ENCODE assay signal across 8 cellular contexts in the genomic region with DNA sequence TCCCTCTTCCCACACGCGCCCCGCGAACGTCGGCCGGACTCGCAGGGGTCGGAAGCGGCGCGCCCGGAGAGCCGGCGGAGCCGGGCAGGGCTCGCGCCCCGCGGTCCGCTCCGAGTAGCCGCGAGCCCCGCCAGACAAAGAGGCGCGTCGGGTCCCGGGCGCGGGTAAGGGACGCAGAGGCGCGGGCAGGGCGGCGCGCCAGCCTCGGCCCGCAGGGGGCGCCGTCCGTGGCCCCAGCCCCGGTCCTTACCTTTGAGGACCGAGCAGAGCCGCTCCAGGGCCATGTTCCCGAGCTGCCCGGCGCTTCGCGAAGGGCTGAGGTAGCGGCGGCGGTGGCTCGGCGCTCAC. TPM values are rescaled to one million over a fixed set of nuclear protein-coding genes. Genes with fewer than 3 reads are reported as not detected.
DNase-seq lines count a peak whose midpoint lies in the region; ATAC-seq lines count a peak whose summit lies in the region.

No MANE protein-coding gene starts in this region.

- H3K27me3 ChIP-seq in BLaER1 (peaks cover 42% of the 10 kb centered on the region), duodenal mucosa (ENCODE audit: control insufficient read depth in 1 of 2, insufficient read depth in 2 of 2, low read length in 2 of 2) (peaks cover 6 to 10% of the 10 kb centered on the region in 2 donors)

- peak; percentile 61 to 85 for DNase-seq in NCI-H524 (lab: John Stamatoyannopoulos, UW)
- DNase-seq in activated CD4-positive, alpha-beta T cell treated with anti-CD3 and anti-CD28 coated beads, Interleukin-2, amount 10 ng/mL, durations not matched to agents 24 days and 14 days: peak; percentile 91
- DNase-seq in medulla oblongata (ENCODE audit: extremely low spot score): peak; percentile 30
- DNase-seq in stimulated activated CD8-positive, alpha-beta memory T cell treated with anti-CD3 and anti-CD28 coated beads, Interleukin-15, amount 100 ng/mL, for 24 hours (ENCODE audit: low read depth): peak; percentile 29

- H3K4me3 Mint-ChIP-seq in activated CD4-positive, alpha-beta T cell treated with anti-CD3 and anti-CD28 coated beads, Interleukin-2, amount 10 ng/mL, durations not matched to agents 24 days and 14 days: peak overlapping the region; percentile 72

- intact Hi-C loops in activated CD4-positive, alpha-beta T cell treated with anti-CD3 and anti-CD28 coated beads, Interleukin-2, amount 10 ng/mL, durations not matched to agents 24 days and 14 days (cut with micrococcal nuclease): loop anchor here (1.0 to 10.0 kb wide), 10 partner anchors 107 to 1489 kb away; partner anchors contain the start of genes ABCC11, DNAJA2, ITFG1 and LONP2

- H3K27ac Mint-ChIP-seq in activated CD4-positive, alpha-beta T cell treated with anti-CD3 and anti-CD28 coated beads, Interleukin-2, amount 10 ng/mL, durations not matched to agents 24 days and 14 days: no peak overlapping the region

- no peaks in the 10 kb centered on the region for H3K36me3 ChIP-seq in BLaER1
- H3K36me3 ChIP-seq in duodenal mucosa (ENCODE audit: control insufficient read depth in 1 of 2, insufficient read depth in 2 of 2, low read length in 2 of 2): no peaks in the 10 kb centered on the region

- H3K4me1 ChIP-seq in BLaER1 (peaks cover 19% of the 10 kb centered on the region), duodenal mucosa (ENCODE audit: control insufficient read depth in 1 of 2, insufficient read depth in 2 of 2, low read length in 2 of 2) (no peaks in the 10 kb centered on the region)

- H3K4me3 ChIP-seq in BLaER1: peak overlapping the region; percentile 78
- H3K4me3 ChIP-seq in duodenal mucosa (ENCODE audit: low read depth in 1 of 2, low read length in 2 of 2): peak overlapping the region; percentile 59 to 67

- H3K9ac ChIP-seq in BLaER1: peak overlapping the region; percentile 87
- peak overlapping the region in 1 of 2 donors; percentile 14 for H3K9ac ChIP-seq in duodenal mucosa (ENCODE audit: low read depth in 1 of 2, low read length in 2 of 2)

- peaks cover 33% of the 10 kb centered on the region for H3K4me1 Mint-ChIP-seq in activated CD4-positive, alpha-beta T cell treated with anti-CD3 and anti-CD28 coated beads, Interleukin-2, amount 10 ng/mL, durations not matched to agents 24 days and 14 days

- peak overlapping the region; percentile 89 for H3K4me2 ChIP-seq in BLaER1

- H3K9me3 Mint-ChIP-seq in activated CD4-positive, alpha-beta T cell treated with anti-CD3 and anti-CD28 coated beads, Interleukin-2, amount 10 ng/mL, durations not matched to agents 24 days and 14 days: no peaks in the 10 kb centered on the region

- H4K20me1 ChIP-seq in BLaER1: peaks cover 45% of the 10 kb centered on the region

- H3K27me3 Mint-ChIP-seq in activated CD4-positive, alpha-beta T cell treated with anti-CD3 and anti-CD28 coated beads, Interleukin-2, amount 10 ng/mL, durations not matched to agents 24 days and 14 days: peaks cover 18% of the 10 kb centered on the region

- ATAC-seq in GM19043 (IDR thresholded peaks at IDR 0.05; ENCODE audit: low read depth, unreplicated experiment) (peak; percentile 54), HG03175 (IDR thresholded peaks at IDR 0.05; ENCODE audit: unreplicated experiment) (peak; percentile 64)

- peaks cover 7% of the 10 kb centered on the region for H3K36me3 Mint-ChIP-seq in activated CD4-positive, alpha-beta T cell treated with anti-CD3 and anti-CD28 coated beads, Interleukin-2, amount 10 ng/mL, durations not matched to agents 24 days and 14 days (ENCODE audit: low read depth)

- no peaks in the 10 kb centered on the region for H3K9me3 ChIP-seq in BLaER1
- no peaks in the 10 kb centered on the region for H3K9me3 ChIP-seq in duodenal mucosa (ENCODE audit: control insufficient read depth in 1 of 2, low read length in 2 of 2)

- peak overlapping the region; percentile 93 for H3K27ac ChIP-seq in BLaER1
- H3K27ac ChIP-seq in duodenal mucosa (ENCODE audit: low read depth, low read length): no peak overlapping the region

RNA-seq across cellular contexts. Expression of gene NETO2, which starts 0.4 kb away (rescaled TPM):
- total RNA-seq in activated CD4-positive, alpha-beta T cell treated with anti-CD3 and anti-CD28 coated beads, Interleukin-2, amount 10 ng/mL, durations not matched to agents 24 days and 14 days: 18.9 and 20.8 TPM in 2 replicates

Comparison
In these comparisons a context has a peak if more than half of its experiments do, and no peak if none do; other contexts are left out.
1. DNase-seq: peak in every context shown above with its lines; median percentile 91 in activated CD4-positive, alpha-beta T cell treated with anti-CD3 and anti-CD28 coated beads, Interleukin-2, amount 10 ng/mL, durations not matched to agents 24 days and 14 days; 73 in NCI-H524; 30 in medulla oblongata; 29 in stimulated activated CD8-positive, alpha-beta memory T cell treated with anti-CD3 and anti-CD28 coated beads, Interleukin-15, amount 100 ng/mL, for 24 hours.